ENCODE assay signal across 21 cellular contexts in the genomic region with DNA sequence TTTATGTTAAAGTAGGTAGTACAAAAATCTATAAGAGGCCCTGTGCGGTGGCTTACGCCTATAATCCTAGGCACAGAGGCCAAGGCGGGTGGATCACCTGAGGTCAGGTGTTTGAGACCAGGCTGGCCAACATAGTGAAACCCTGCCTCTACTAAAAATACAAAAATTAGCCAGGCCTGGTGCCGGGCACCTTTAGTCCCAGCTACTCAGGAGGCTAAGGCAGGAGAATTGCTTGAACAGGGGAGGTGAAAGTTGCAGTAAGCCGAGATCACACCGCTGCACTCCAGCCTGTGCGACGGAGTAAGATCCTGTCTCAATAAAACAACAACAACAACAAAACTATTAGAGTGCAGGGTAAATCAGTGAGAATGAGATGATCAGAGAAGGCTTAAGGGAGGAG.
DNase-seq lines count a peak whose midpoint lies in the region; ATAC-seq, FAIRE-seq and TF ChIP-seq lines count a peak whose summit lies in the region.
"Had no signal": no experiment of that assay in that cellular context is flagged by ENCODE, and none has a peak within 500 bp of the region (broad histone marks: within the 10 kb centered on the region; RNA-seq: fewer than 3 reads in every experiment).

No MANE protein-coding gene starts in this region.

- H4K20me1 ChIP-seq in PC-3 (ENCODE audit: low read length) (no peaks in the 10 kb centered on the region), H1 (replicated peaks in 1 of 2; ENCODE audit: control insufficient read depth in 1 of 2, insufficient read depth in 2 of 2, low read length in 2 of 2) (no peaks in the 10 kb centered on the region)
- H4K20me1 ChIP-seq: BLaER1 treated with 17β-estradiol and CSF1 and Interleukin-3, amounts not matched to agents 10 nM and 100 nM had no signal

- no peak overlapping the region for H2AK5ac ChIP-seq in H1 (ENCODE audit: low read depth, low read length)

- H3K4me1 Mint-ChIP-seq in Calu3 (ENCODE audit: low read depth, unreplicated experiment) = peaks cover 68% of the 10 kb centered on the region
- H3K4me1 Mint-ChIP-seq: CD4-positive, alpha-beta memory T cell had no signal

- peak overlapping the region; percentile 60; the same call in 2 of the 3 replicates for H3K4me2 ChIP-seq in A549
- peak overlapping the region; percentile 75; the same call in 1 of the 2 replicates for H3K4me2 ChIP-seq in PC-3 (ENCODE audit: low read length)
- no peak overlapping the region for H3K4me2 ChIP-seq in H1 (ENCODE audit: insufficient read depth in 1 of 2, low read depth in 2 of 2, low read length in 2 of 2)
- H3K4me2 ChIP-seq: BLaER1 treated with 17β-estradiol and CSF1 and Interleukin-3, amounts not matched to agents 10 nM and 100 nM had no signal

- H2AFZ ChIP-seq in PC-3 (ENCODE audit: low read length) (no peak overlapping the region), H1 (ENCODE audit: low read length) (no peak overlapping the region)

- no peak overlapping the region for H3K18ac ChIP-seq in H1 (ENCODE audit: extremely low read depth, low read length)

- H3K4me1 ChIP-seq in A549 = peaks cover 24% of the 10 kb centered on the region
- peaks cover 45% of the 10 kb centered on the region for H3K4me1 ChIP-seq in PC-3 (ENCODE audit: insufficient read depth, low read length)
- no peaks in the 10 kb centered on the region for H3K4me1 ChIP-seq in H1 (replicated peaks in 1 of 4; ENCODE audit: control insufficient read depth in 3 of 4, insufficient read depth in 4 of 4, low read length in 3 of 4)
- H3K4me1 ChIP-seq: BE2C; BLaER1 treated with 17β-estradiol and CSF1 and Interleukin-3, amounts not matched to agents 10 nM and 100 nM had no signal

- H3K56ac ChIP-seq in H1 (replicated peaks; ENCODE audit: insufficient read length, low read depth, low read length) = no peak overlapping the region

- H3K23ac ChIP-seq in H1 (ENCODE audit: insufficient read length) = no peak overlapping the region

- no peak overlapping the region for H2BK5ac ChIP-seq in H1 (ENCODE audit: low read depth, low read length)

- H3K14ac ChIP-seq in H1 (ENCODE audit: insufficient read length) = no peak overlapping the region

- no peaks in the 10 kb centered on the region for H3K9me2 ChIP-seq in PC-3 (replicated peaks; ENCODE audit: low read length)

- H3K27ac ChIP-seq in A549 (peak overlapping the region; percentile 75 to 83), PC-3 (ENCODE audit: low read length) (peak overlapping the region; percentile 98), H1 (ENCODE audit: low read depth, low read length) (no peak overlapping the region)
- H3K27ac ChIP-seq: BLaER1 treated with 17β-estradiol and CSF1 and Interleukin-3, amounts not matched to agents 10 nM and 100 nM had no signal

- TF ChIP-seq POLR2A in A549 (IDR thresholded peaks at IDR 0.05; ENCODE audit: low read length) = no peak
- TF ChIP-seq POLR2A in H1 (IDR thresholded peaks at IDR 0.05; ENCODE audit: control extremely low read depth in 1 of 2, low read depth in 2 of 2, low read length in 2 of 2) = no peak

- no peak for TF ChIP-seq RAD21 in A549 (conservative IDR thresholded peaks at IDR 0.05 in 1 of 2, IDR thresholded peaks at IDR 0.05 in 1 of 2)
- TF ChIP-seq RAD21 in H1 (IDR thresholded peaks at IDR 0.05 in 1 of 2, conservative IDR thresholded peaks at IDR 0.05 in 1 of 2; ENCODE audit: low read depth in 2 of 2, low read length in 2 of 2) = no peak

- DNase-seq in A549 (ENCODE audit: low read depth in 1 of 2, low spot score in 1 of 2) = no peak
- no peak for DNase-seq in Calu3
- DNase-seq in PC-3 = no peak
- no peak for DNase-seq in H1 (ENCODE audit: low read depth in 1 of 2, low spot score in 2 of 2)
- no peak for DNase-seq in mesenteric fat pad (ENCODE audit: low spot score)
- no peak for DNase-seq in stimulated activated CD4-positive, alpha-beta T cell treated with anti-CD3 and anti-CD28 coated beads, Interleukin-4, amount 100 ng/mL, for 24 hours
- no peak for DNase-seq in omental fat pad (ENCODE audit: low spot score)
- DNase-seq: ACHN; AML-193; BE2C; CD4-positive, alpha-beta memory T cell; COR-L47; DMS153; DND-41; H9; HFFc6 had no signal

- H3K27me3 Mint-ChIP-seq in Calu3 (ENCODE audit: unreplicated experiment) = no peaks in the 10 kb centered on the region
- H3K27me3 Mint-ChIP-seq: CD4-positive, alpha-beta memory T cell had no signal

- H2BK15ac ChIP-seq in H1 (ENCODE audit: low read length) = no peak overlapping the region

- no peak overlapping the region for H2BK120ac ChIP-seq in H1 (replicated peaks; ENCODE audit: low read depth, low read length)

- peaks cover 9% of the 10 kb centered on the region for H3F3A ChIP-seq in PC-3 (ENCODE audit: low read length, unreplicated experiment)

- TF ChIP-seq EP300 in A549 (IDR thresholded peaks at IDR 0.05) (no peak), H1 (IDR thresholded peaks at IDR 0.05; ENCODE audit: borderline replicate concordance in 1 of 2, low read depth in 2 of 2, low read length in 2 of 2) (no peak)

- no peaks in the 10 kb centered on the region for H3K23me2 ChIP-seq in H1 (ENCODE audit: low read depth, low read length)

- no peak overlapping the region for H4K91ac ChIP-seq in H1 (replicated peaks; ENCODE audit: insufficient read length, low read length)

- ATAC-seq in A549 (no peak), PC-3 (no peak), HG03342 (IDR thresholded peaks at IDR 0.05; ENCODE audit: unreplicated experiment) (no peak), omental fat pad (ENCODE audit: low FRiP score) (no peak)

- H2BK12ac ChIP-seq in H1 (ENCODE audit: low read depth, low read length) = no peak overlapping the region

- no peaks in the 10 kb centered on the region for H3K79me1 ChIP-seq in H1 (ENCODE audit: low read depth, low read length)

- H3K9me3 Mint-ChIP-seq in Calu3 (ENCODE audit: low read depth, unreplicated experiment) = peaks cover 12% of the 10 kb centered on the region

- no peaks in the 10 kb centered on the region for H3K79me2 ChIP-seq in PC-3 (ENCODE audit: low read length)
- H3K79me2 ChIP-seq in H1 (ENCODE audit: control insufficient read depth in 1 of 2, insufficient read depth in 2 of 2, low read length in 2 of 2) = no peaks in the 10 kb centered on the region

- POLR2A ChIA-PET in A549 (lab: Yijun Ruan, JAX) (no interaction called here), PC-3 (lab: Charles Lee; ENCODE audit: unreplicated experiment) (no interaction called here), H1 (lab: Charles Lee; ENCODE audit: partially characterized antibody) (no interaction called here)

- H3K27ac Mint-ChIP-seq in Calu3 (ENCODE audit: unreplicated experiment) = peak overlapping the region; percentile 92
- H3K27ac Mint-ChIP-seq: CD4-positive, alpha-beta memory T cell; H9; HFFc6 had no signal

- H3K36me3 ChIP-seq in PC-3 (ENCODE audit: low read depth, low read length) (peaks cover 6% of the 10 kb centered on the region; the same call in 1 of the 2 replicates), H1 (ENCODE audit: control insufficient read depth in 2 of 4, insufficient read depth in 4 of 4, low read length in 3 of 4) (no peaks in the 10 kb centered on the region)
- H3K36me3 ChIP-seq: BE2C; BLaER1 treated with 17β-estradiol and CSF1 and Interleukin-3, amounts not matched to agents 10 nM and 100 nM had no signal

- no peak for TF ChIP-seq CTCF in A549 (IDR thresholded peaks at IDR 0.05)
- TF ChIP-seq CTCF in Calu3 (IDR thresholded peaks at IDR 0.05; ENCODE audit: unreplicated experiment) = no peak
- TF ChIP-seq CTCF in PC-3 (conservative IDR thresholded peaks at IDR 0.05; ENCODE audit: low read depth, low read length) = no peak
- TF ChIP-seq CTCF in H1 (IDR thresholded peaks at IDR 0.05; ENCODE audit: control extremely low read depth in 1 of 3, insufficient read depth in 1 of 3, low read depth in 1 of 3, low read length in 3 of 3) = no peak
- TF ChIP-seq CTCF in omental fat pad (IDR thresholded peaks at IDR 0.05) = no peak

- H4K8ac ChIP-seq in H1 (ENCODE audit: extremely low read depth, insufficient read depth, low read length) = peak overlapping the region; percentile 14; the same call in 1 of the 2 replicates

- H3K27me3 ChIP-seq in PC-3 (ENCODE audit: low read length) = no peaks in the 10 kb centered on the region
- no peaks in the 10 kb centered on the region for H3K27me3 ChIP-seq in H1 (replicated peaks in 1 of 4; ENCODE audit: control insufficient read depth in 3 of 4, extremely low read depth in 1 of 4, insufficient read depth in 3 of 4, low read length in 3 of 4)
- H3K27me3 ChIP-seq: BE2C; BLaER1 treated with 17β-estradiol and CSF1 and Interleukin-3, amounts not matched to agents 10 nM and 100 nM had no signal

- no peak overlapping the region for H3K4me3 Mint-ChIP-seq in Calu3 (ENCODE audit: low read depth, unreplicated experiment)
- H3K4me3 Mint-ChIP-seq: CD4-positive, alpha-beta memory T cell; H9; HFFc6 had no signal

- 96% methylated on average over 8 of the region's 8 CpGs for WGBS in A549 (ENCODE audit: missing lambda C conversion rate)
- 97% methylated on average over 8 of the region's 8 CpGs; no CpG with 5 or more reads in 1 of the 2 experiments for WGBS in H1 (ENCODE audit: extremely low coverage in 1 of 2, insufficient coverage in 1 of 2, insufficient read length in 1 of 2, insufficient replicate concordance in 2 of 2, low coverage in 1 of 2, low lambda C conversion rate in 2 of 2, missing lambda C conversion rate in 1 of 2), 2 experiments

- peaks cover 17% of the 10 kb centered on the region for H3K36me3 Mint-ChIP-seq in Calu3 (ENCODE audit: insufficient read depth, unreplicated experiment)
- H3K36me3 Mint-ChIP-seq: CD4-positive, alpha-beta memory T cell had no signal

- H3K9me3 ChIP-seq in A549 (peaks cover 24% of the 10 kb centered on the region; the same call in 2 of the 3 replicates), PC-3 (ENCODE audit: low read length) (peaks cover 11% of the 10 kb centered on the region), H1 (ENCODE audit: insufficient read depth in 2 of 2, low read depth in 1 of 2, low read length in 1 of 2) (no peaks in the 10 kb centered on the region)
- H3K9me3 ChIP-seq: BE2C had no signal

- CTCF ChIA-PET in A549 (lab: Yijun Ruan, JAX) = no interaction called here
- CTCF ChIA-PET in Calu3 (lab: Charles Lee) = interaction anchor here (2.8 kb wide), 1 partner anchor 24 kb away, joined by 12 read pairs; no protein-coding TSS in a partner anchor
- CTCF ChIA-PET in PC-3 (lab: Charles Lee) = no interaction called here
- CTCF ChIA-PET in H1 (lab: Charles Lee; ENCODE audit: partially characterized antibody) = interaction anchor here (1.2 kb wide), 1 partner anchor 32 kb away, joined by 4 read pairs; no protein-coding TSS in a partner anchor

- H3K4me3 ChIP-seq in A549 = no peak overlapping the region
- H3K4me3 ChIP-seq in PC-3 (ENCODE audit: low read length) = no peak overlapping the region
- H3K4me3 ChIP-seq in H1 (ENCODE audit: extremely low read depth in 1 of 4, insufficient read depth in 2 of 4, low read depth in 3 of 4, low read length in 4 of 4) = no peak overlapping the region
- H3K4me3 ChIP-seq: BLaER1 treated with 17β-estradiol and CSF1 and Interleukin-3, amounts not matched to agents 10 nM and 100 nM had no signal

- no TSS peak for BruUV-seq in Calu3 (replicated peaks; lab: Mats Ljungman, UMichigan)
- BruUV-seq in PC-3 (replicated peaks; lab: Mats Ljungman, UMichigan) = no TSS peak

- intact Hi-C loops in Calu3 (cut with micrococcal nuclease; ENCODE audit: unreplicated experiment) = no loop called here
- intact Hi-C loops in PC-3 (cut with micrococcal nuclease) = loop anchor here (5.0 to 10.0 kb wide), 3 partner anchors 111 to 638 kb away; a partner anchor contains a TSS

- H3K9ac ChIP-seq in PC-3 (ENCODE audit: low read length) = peak overlapping the region; percentile 84
- H3K9ac ChIP-seq in H1 (replicated peaks in 1 of 4; ENCODE audit: extremely low read depth in 1 of 4, low read depth in 3 of 4, low read length in 3 of 4) = no peak overlapping the region
- H3K9ac ChIP-seq: BLaER1 treated with 17β-estradiol and CSF1 and Interleukin-3, amounts not matched to agents 10 nM and 100 nM had no signal

- no peak overlapping the region for H3K4ac ChIP-seq in H1 (replicated peaks; ENCODE audit: insufficient read length, low read depth, low read length)

- FAIRE-seq in A549 (lab: Jason Lieb, UNC) = no peak
- no peak for FAIRE-seq in H1 (lab: Jason Lieb, UNC)
- FAIRE-seq: A204.1, G401.6, GM12892 had no signal

- H2BK20ac ChIP-seq in H1 (ENCODE audit: low read length) = no peak overlapping the region

- H4K5ac ChIP-seq in H1 (ENCODE audit: insufficient read length, low read depth, low read length) = no peak overlapping the region

Comparison
In these comparisons a context has a peak if more than half of its experiments do, and no peak if none do; other contexts are left out.
1. H3K4me2 ChIP-seq: peak in A549 (single experiment) and PC-3 (single experiment); none in H1 (0 of 2).
2. CTCF ChIA-PET loops: an anchor here in Calu3 (2.8 kb wide) and H1 (1.2 kb wide); none called in A549 and PC-3.